ENCODE assay signal across 2 cellular contexts in the genomic region with DNA sequence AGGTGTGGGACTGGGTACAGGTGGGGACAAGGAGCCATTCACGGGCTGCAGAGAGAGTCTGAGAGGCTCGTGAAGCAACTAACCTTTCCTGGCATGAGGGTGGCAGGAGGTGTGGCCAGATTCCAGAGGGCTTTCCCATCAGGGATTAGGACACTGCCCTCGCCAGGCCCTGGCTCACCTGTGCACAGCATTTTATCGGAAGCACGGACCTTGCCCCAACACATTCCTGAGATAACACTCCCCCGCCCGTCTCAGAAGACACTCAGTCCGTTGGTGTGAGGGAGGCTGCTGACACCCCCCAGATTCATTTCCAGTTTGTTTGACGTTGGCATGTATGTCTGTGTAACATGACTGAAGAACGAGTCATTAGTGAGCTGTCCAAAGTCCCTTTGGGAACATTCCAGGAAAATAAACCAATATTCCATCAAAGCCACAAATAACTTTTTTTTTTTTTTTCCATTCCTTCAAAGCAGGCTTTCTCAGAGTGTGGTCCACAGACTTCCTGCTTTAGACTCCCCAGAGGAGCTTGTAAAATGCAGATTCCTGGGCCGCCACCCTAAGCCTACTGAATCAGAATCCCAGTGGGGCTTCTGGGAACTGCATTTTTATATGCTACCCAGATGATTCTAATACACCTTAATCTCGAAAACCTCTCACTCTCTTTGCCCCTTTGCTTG.
TF ChIP-seq lines count a peak whose summit lies in the region.

No MANE protein-coding gene starts in this region.

TF ChIP-seq in A549, 52 proteins besides CTCF, POLR2A, EP300 and RAD21 (continued from another document):
- no peak for TF ChIP-seq NPAS2 (CRISPR knock-in tag; IDR thresholded peaks at IDR 0.05; ENCODE audit: borderline replicate concordance)
- TF ChIP-seq, protein P1, sequence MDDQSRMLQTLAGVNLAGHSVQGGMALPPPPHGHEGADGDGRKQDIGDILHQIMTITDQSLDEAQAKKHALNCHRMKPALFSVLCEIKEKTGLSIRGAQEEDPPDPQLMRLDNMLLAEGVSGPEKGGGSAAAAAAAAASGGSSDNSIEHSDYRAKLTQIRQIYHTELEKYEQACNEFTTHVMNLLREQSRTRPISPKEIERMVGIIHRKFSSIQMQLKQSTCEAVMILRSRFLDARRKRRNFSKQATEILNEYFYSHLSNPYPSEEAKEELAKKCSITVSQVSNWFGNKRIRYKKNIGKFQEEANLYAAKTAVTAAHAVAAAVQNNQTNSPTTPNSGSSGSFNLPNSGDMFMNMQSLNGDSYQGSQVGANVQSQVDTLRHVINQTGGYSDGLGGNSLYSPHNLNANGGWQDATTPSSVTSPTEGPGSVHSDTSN (IDR thresholded peaks at IDR 0.05), result peak; percentile 74
- TF ChIP-seq, protein P2, sequence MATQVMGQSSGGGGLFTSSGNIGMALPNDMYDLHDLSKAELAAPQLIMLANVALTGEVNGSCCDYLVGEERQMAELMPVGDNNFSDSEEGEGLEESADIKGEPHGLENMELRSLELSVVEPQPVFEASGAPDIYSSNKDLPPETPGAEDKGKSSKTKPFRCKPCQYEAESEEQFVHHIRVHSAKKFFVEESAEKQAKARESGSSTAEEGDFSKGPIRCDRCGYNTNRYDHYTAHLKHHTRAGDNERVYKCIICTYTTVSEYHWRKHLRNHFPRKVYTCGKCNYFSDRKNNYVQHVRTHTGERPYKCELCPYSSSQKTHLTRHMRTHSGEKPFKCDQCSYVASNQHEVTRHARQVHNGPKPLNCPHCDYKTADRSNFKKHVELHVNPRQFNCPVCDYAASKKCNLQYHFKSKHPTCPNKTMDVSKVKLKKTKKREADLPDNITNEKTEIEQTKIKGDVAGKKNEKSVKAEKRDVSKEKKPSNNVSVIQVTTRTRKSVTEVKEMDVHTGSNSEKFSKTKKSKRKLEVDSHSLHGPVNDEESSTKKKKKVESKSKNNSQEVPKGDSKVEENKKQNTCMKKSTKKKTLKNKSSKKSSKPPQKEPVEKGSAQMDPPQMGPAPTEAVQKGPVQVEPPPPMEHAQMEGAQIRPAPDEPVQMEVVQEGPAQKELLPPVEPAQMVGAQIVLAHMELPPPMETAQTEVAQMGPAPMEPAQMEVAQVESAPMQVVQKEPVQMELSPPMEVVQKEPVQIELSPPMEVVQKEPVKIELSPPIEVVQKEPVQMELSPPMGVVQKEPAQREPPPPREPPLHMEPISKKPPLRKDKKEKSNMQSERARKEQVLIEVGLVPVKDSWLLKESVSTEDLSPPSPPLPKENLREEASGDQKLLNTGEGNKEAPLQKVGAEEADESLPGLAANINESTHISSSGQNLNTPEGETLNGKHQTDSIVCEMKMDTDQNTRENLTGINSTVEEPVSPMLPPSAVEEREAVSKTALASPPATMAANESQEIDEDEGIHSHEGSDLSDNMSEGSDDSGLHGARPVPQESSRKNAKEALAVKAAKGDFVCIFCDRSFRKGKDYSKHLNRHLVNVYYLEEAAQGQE (IDR thresholded peaks at IDR 0.05), result no peak
- peak; percentile 9 for TF ChIP-seq MAFK (IDR thresholded peaks at IDR 0.05; ENCODE audit: partially characterized antibody)
- peak; percentile 33; the same call in 1 of the 2 replicates for TF ChIP-seq HES2 (IDR thresholded peaks at IDR 0.05)
- TF ChIP-seq JUNB (IDR thresholded peaks at IDR 0.05), result peak; percentile 98
- TF ChIP-seq, protein P3, sequence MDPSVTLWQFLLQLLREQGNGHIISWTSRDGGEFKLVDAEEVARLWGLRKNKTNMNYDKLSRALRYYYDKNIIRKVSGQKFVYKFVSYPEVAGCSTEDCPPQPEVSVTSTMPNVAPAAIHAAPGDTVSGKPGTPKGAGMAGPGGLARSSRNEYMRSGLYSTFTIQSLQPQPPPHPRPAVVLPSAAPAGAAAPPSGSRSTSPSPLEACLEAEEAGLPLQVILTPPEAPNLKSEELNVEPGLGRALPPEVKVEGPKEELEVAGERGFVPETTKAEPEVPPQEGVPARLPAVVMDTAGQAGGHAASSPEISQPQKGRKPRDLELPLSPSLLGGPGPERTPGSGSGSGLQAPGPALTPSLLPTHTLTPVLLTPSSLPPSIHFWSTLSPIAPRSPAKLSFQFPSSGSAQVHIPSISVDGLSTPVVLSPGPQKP (IDR thresholded peaks at IDR 0.05; ENCODE audit: low read depth, low read length), result no peak
- no peak for TF ChIP-seq FOXS1 (CRISPR knock-in tag; IDR thresholded peaks at IDR 0.05)
- no peak for TF ChIP-seq FOSB (CRISPR knock-in tag; IDR thresholded peaks at IDR 0.05)
- no peak for TF ChIP-seq ZC3H11A (IDR thresholded peaks at IDR 0.05)
- TF ChIP-seq POLR2AphosphoS2 (conservative IDR thresholded peaks at IDR 0.05; ENCODE audit: low read length), result no peak
- no peak for TF ChIP-seq BHLHE40 (IDR thresholded peaks at IDR 0.05; ENCODE audit: low read depth, low read length)
- no peak for TF ChIP-seq CBX8 (IDR thresholded peaks at IDR 0.05)
- TF ChIP-seq RARB (CRISPR knock-in tag; IDR thresholded peaks at IDR 0.05), result no peak
- no peak for TF ChIP-seq EHMT2 (IDR thresholded peaks at IDR 0.05; ENCODE audit: low read depth)
- TF ChIP-seq MAZ (IDR thresholded peaks at IDR 0.05; ENCODE audit: borderline replicate concordance, low read depth, low read length), result no peak

TF ChIP-seq in HepG2, 621 proteins besides CTCF, POLR2A, EP300 and RAD21 (continued from another document and continues in another):
- TF ChIP-seq, protein P4, sequence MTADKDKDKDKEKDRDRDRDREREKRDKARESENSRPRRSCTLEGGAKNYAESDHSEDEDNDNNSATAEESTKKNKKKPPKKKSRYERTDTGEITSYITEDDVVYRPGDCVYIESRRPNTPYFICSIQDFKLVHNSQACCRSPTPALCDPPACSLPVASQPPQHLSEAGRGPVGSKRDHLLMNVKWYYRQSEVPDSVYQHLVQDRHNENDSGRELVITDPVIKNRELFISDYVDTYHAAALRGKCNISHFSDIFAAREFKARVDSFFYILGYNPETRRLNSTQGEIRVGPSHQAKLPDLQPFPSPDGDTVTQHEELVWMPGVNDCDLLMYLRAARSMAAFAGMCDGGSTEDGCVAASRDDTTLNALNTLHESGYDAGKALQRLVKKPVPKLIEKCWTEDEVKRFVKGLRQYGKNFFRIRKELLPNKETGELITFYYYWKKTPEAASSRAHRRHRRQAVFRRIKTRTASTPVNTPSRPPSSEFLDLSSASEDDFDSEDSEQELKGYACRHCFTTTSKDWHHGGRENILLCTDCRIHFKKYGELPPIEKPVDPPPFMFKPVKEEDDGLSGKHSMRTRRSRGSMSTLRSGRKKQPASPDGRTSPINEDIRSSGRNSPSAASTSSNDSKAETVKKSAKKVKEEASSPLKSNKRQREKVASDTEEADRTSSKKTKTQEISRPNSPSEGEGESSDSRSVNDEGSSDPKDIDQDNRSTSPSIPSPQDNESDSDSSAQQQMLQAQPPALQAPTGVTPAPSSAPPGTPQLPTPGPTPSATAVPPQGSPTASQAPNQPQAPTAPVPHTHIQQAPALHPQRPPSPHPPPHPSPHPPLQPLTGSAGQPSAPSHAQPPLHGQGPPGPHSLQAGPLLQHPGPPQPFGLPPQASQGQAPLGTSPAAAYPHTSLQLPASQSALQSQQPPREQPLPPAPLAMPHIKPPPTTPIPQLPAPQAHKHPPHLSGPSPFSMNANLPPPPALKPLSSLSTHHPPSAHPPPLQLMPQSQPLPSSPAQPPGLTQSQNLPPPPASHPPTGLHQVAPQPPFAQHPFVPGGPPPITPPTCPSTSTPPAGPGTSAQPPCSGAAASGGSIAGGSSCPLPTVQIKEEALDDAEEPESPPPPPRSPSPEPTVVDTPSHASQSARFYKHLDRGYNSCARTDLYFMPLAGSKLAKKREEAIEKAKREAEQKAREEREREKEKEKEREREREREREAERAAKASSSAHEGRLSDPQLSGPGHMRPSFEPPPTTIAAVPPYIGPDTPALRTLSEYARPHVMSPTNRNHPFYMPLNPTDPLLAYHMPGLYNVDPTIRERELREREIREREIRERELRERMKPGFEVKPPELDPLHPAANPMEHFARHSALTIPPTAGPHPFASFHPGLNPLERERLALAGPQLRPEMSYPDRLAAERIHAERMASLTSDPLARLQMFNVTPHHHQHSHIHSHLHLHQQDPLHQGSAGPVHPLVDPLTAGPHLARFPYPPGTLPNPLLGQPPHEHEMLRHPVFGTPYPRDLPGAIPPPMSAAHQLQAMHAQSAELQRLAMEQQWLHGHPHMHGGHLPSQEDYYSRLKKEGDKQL (CRISPR knock-in tag; IDR thresholded peaks at IDR 0.05; ENCODE audit: low read depth), result peak; percentile 52; the same call in 1 of the 2 replicates
- TF ChIP-seq RAD51 (IDR thresholded peaks at IDR 0.05; ENCODE audit: borderline replicate concordance) (no peak), ZIK1 (CRISPR knock-in tag; IDR thresholded peaks at IDR 0.05; ENCODE audit: borderline replicate concordance, low read depth) (0 out of 2 replicates have a peak, but pooled peaks have one; percentile 43), KDM4B (CRISPR knock-in tag; IDR thresholded peaks at IDR 0.05) (no peak), GTF3A (CRISPR knock-in tag; conservative IDR thresholded peaks at IDR 0.05) (0 out of 2 replicates have a peak, but pooled peaks have one; percentile 35), ZNF839 (CRISPR knock-in tag; IDR thresholded peaks at IDR 0.05; ENCODE audit: borderline replicate concordance) (no peak), NFIB (CRISPR knock-in tag; IDR thresholded peaks at IDR 0.05; ENCODE audit: borderline replicate concordance) (no peak), SRSF1 (optimal IDR thresholded peaks at IDR 0.05; ENCODE audit: low read depth, low read length) (no peak), KDM1A (CRISPR knock-in tag; IDR thresholded peaks at IDR 0.05) (no peak), ZFP37 (CRISPR knock-in tag; IDR thresholded peaks at IDR 0.05; ENCODE audit: borderline replicate concordance) (no peak), MEIS1 (CRISPR knock-in tag; IDR thresholded peaks at IDR 0.05; ENCODE audit: borderline replicate concordance) (0 out of 2 replicates have a peak, but pooled peaks have one; percentile 71), NFKBIZ (CRISPR knock-in tag; IDR thresholded peaks at IDR 0.05) (no peak), MYPOP (CRISPR knock-in tag; IDR thresholded peaks at IDR 0.05) (peak; percentile 27; the same call in 1 of the 2 replicates), YEATS2 (CRISPR knock-in tag; IDR thresholded peaks at IDR 0.05; ENCODE audit: borderline replicate concordance) (no peak), ZNF20 (CRISPR knock-in tag; IDR thresholded peaks at IDR 0.05) (no peak)
- TF ChIP-seq, protein P5, sequence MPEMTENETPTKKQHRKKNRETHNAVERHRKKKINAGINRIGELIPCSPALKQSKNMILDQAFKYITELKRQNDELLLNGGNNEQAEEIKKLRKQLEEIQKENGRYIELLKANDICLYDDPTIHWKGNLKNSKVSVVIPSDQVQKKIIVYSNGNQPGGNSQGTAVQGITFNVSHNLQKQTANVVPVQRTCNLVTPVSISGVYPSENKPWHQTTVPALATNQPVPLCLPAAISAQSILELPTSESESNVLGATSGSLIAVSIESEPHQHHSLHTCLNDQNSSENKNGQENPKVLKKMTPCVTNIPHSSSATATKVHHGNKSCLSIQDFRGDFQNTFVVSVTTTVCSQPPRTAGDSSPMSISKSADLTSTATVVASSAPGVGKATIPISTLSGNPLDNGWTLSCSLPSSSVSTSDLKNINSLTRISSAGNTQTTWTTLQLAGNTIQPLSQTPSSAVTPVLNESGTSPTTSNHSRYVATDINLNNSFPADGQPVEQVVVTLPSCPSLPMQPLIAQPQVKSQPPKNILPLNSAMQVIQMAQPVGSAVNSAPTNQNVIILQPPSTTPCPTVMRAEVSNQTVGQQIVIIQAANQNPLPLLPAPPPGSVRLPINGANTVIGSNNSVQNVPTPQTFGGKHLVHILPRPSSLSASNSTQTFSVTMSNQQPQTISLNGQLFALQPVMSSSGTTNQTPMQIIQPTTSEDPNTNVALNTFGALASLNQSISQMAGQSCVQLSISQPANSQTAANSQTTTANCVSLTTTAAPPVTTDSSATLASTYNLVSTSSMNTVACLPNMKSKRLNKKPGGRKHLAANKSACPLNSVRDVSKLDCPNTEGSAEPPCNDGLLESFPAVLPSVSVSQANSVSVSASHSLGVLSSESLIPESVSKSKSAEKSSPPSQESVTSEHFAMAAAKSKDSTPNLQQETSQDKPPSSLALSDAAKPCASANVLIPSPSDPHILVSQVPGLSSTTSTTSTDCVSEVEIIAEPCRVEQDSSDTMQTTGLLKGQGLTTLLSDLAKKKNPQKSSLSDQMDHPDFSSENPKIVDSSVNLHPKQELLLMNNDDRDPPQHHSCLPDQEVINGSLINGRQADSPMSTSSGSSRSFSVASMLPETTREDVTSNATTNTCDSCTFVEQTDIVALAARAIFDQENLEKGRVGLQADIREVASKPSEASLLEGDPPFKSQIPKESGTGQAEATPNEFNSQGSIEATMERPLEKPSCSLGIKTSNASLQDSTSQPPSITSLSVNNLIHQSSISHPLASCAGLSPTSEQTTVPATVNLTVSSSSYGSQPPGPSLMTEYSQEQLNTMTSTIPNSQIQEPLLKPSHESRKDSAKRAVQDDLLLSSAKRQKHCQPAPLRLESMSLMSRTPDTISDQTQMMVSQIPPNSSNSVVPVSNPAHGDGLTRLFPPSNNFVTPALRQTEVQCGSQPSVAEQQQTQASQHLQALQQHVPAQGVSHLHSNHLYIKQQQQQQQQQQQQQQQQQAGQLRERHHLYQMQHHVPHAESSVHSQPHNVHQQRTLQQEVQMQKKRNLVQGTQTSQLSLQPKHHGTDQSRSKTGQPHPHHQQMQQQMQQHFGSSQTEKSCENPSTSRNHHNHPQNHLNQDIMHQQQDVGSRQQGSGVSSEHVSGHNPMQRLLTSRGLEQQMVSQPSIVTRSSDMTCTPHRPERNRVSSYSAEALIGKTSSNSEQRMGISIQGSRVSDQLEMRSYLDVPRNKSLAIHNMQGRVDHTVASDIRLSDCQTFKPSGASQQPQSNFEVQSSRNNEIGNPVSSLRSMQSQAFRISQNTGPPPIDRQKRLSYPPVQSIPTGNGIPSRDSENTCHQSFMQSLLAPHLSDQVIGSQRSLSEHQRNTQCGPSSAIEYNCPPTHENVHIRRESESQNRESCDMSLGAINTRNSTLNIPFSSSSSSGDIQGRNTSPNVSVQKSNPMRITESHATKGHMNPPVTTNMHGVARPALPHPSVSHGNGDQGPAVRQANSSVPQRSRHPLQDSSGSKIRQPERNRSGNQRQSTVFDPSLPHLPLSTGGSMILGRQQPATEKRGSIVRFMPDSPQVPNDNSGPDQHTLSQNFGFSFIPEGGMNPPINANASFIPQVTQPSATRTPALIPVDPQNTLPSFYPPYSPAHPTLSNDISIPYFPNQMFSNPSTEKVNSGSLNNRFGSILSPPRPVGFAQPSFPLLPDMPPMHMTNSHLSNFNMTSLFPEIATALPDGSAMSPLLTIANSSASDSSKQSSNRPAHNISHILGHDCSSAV (CRISPR knock-in tag; IDR thresholded peaks at IDR 0.05; ENCODE audit: borderline replicate concordance), result no peak
- TF ChIP-seq, protein P6, sequence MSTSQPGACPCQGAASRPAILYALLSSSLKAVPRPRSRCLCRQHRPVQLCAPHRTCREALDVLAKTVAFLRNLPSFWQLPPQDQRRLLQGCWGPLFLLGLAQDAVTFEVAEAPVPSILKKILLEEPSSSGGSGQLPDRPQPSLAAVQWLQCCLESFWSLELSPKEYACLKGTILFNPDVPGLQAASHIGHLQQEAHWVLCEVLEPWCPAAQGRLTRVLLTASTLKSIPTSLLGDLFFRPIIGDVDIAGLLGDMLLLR (CRISPR knock-in tag; IDR thresholded peaks at IDR 0.05), result no peak
